ENCODE assay signal across 29 cellular contexts in genomic region chr5:76312783-76313182, GRCh38.
"Had no signal": no experiment of that assay in that cellular context is flagged by ENCODE, and none has a peak within 500 bp of the region (broad histone marks: within the 10 kb centered on the region; RNA-seq: fewer than 3 reads in every experiment).

No MANE protein-coding gene starts in this region.

- H3K4me3 Mint-ChIP-seq: activated CD4-positive, alpha-beta T cell treated with anti-CD3 and anti-CD28 coated beads, Interleukin-2, amount 10 ng/mL, durations not matched to agents 7 days and 5 days; activated CD8-positive, alpha-beta T cell treated with anti-CD3 and anti-CD28 coated beads for 36 hours; activated naive CD8-positive, alpha-beta T cell; activated T-cell treated with anti-CD3 and anti-CD28 coated beads, Interleukin-2, amount 50 U/mL, for 4 hours; activated T-helper 17 cell treated with anti-CD3 and anti-CD28 coated beads, Interleukin-2, amount 50 U/mL, for 72 hours; central memory CD8-positive, alpha-beta T cell; dendritic cell treated with granulocyte-macrophage colony-stimulating factor and Interleukin-4, amounts not matched to agents 40 ng/mL and 50 ng/mL, for 4 days; effector memory CD8-positive, alpha-beta T cell; T-cell had no signal

- DNase-seq: activated CD4-positive, alpha-beta T cell treated with anti-CD3 and anti-CD28 coated beads for 1 hour; activated CD4-positive, alpha-beta T cell treated with anti-CD3 and anti-CD28 coated beads for 4 hours; activated CD4-positive, alpha-beta T cell treated with anti-CD3 and anti-CD28 coated beads, Interleukin-2, amount 10 ng/mL, durations not matched to agents 7 days and 5 days; activated CD4-positive, alpha-beta T cell treated with anti-CD3 and anti-CD28 coated beads, Interleukin-2, amount 50 U/mL, for 48 hours; activated CD4-positive, CD25-positive, alpha-beta regulatory T cell; activated CD8-positive, alpha-beta memory T cell treated with anti-CD3 and anti-CD28 coated beads for 24 hours; activated CD8-positive, alpha-beta T cell treated with anti-CD3 and anti-CD28 coated beads for 36 hours; activated effector memory CD4-positive, alpha-beta T cell treated with Interleukin-2 at 50 U/mL for 16 hours; activated gamma-delta T cell treated with Interleukin-2 at 50 U/mL for 16 hours; activated naive CD4-positive, alpha-beta T cell treated with anti-CD3 and anti-CD28 coated beads, Interleukin-2, amount 50 U/mL, for 16 hours; activated naive CD4-positive, alpha-beta T cell treated with Interleukin-2 at 50 U/mL for 16 hours; activated T-cell treated with anti-CD3 and anti-CD28 coated beads, Interleukin-2, amount 50 U/mL, for 4 hours; amniotic stem cell; anterior cingulate cortex; brain microvascular endothelial cell; dorsolateral prefrontal cortex; effector memory CD8-positive, alpha-beta T cell; erythroblast; foreskin keratinocyte; gastrocnemius medialis; SW 1271; T-cell; T-helper 2 cell had no signal

- H3K9me3 ChIP-seq: esophagus muscularis mucosa, gastrocnemius medialis had no signal

- H3K4me3 ChIP-seq: coronary artery, dorsolateral prefrontal cortex, esophagus muscularis mucosa, gastrocnemius medialis had no signal

- H3K27me3 Mint-ChIP-seq: activated CD8-positive, alpha-beta T cell treated with anti-CD3 and anti-CD28 coated beads for 36 hours; activated naive CD8-positive, alpha-beta T cell; activated T-helper 17 cell treated with anti-CD3 and anti-CD28 coated beads, Interleukin-2, amount 50 U/mL, for 72 hours; central memory CD8-positive, alpha-beta T cell; dendritic cell treated with granulocyte-macrophage colony-stimulating factor and Interleukin-4, amounts not matched to agents 40 ng/mL and 50 ng/mL, for 4 days; effector memory CD8-positive, alpha-beta T cell had no signal

- H3K27ac ChIP-seq: brain microvascular endothelial cell, coronary artery, dorsolateral prefrontal cortex, esophagus muscularis mucosa, foreskin keratinocyte, gastrocnemius medialis had no signal

- H3K27me3 ChIP-seq: brain microvascular endothelial cell, esophagus muscularis mucosa, gastrocnemius medialis had no signal

- H3K36me3 ChIP-seq: brain microvascular endothelial cell, esophagus muscularis mucosa, gastrocnemius medialis had no signal

- H3K9me3 Mint-ChIP-seq: activated CD8-positive, alpha-beta T cell treated with anti-CD3 and anti-CD28 coated beads for 36 hours; activated T-cell treated with anti-CD3 and anti-CD28 coated beads, Interleukin-2, amount 50 U/mL, for 4 hours; activated T-helper 17 cell treated with anti-CD3 and anti-CD28 coated beads, Interleukin-2, amount 50 U/mL, for 72 hours; central memory CD8-positive, alpha-beta T cell; dendritic cell treated with granulocyte-macrophage colony-stimulating factor and Interleukin-4, amounts not matched to agents 40 ng/mL and 50 ng/mL, for 4 days; effector memory CD8-positive, alpha-beta T cell; T-cell had no signal

- H3K36me3 Mint-ChIP-seq: activated naive CD8-positive, alpha-beta T cell; T-cell had no signal

- H3K4me1 ChIP-seq: esophagus muscularis mucosa, foreskin keratinocyte, gastrocnemius medialis had no signal

- H3K27ac Mint-ChIP-seq: activated CD4-positive, alpha-beta T cell treated with anti-CD3 and anti-CD28 coated beads, Interleukin-2, amount 10 ng/mL, durations not matched to agents 7 days and 5 days; activated CD8-positive, alpha-beta T cell treated with anti-CD3 and anti-CD28 coated beads for 36 hours; activated naive CD8-positive, alpha-beta T cell; activated T-helper 17 cell treated with anti-CD3 and anti-CD28 coated beads, Interleukin-2, amount 50 U/mL, for 72 hours; dendritic cell treated with granulocyte-macrophage colony-stimulating factor and Interleukin-4, amounts not matched to agents 40 ng/mL and 50 ng/mL, for 4 days; T-cell had no signal
